In the genomic region with DNA sequence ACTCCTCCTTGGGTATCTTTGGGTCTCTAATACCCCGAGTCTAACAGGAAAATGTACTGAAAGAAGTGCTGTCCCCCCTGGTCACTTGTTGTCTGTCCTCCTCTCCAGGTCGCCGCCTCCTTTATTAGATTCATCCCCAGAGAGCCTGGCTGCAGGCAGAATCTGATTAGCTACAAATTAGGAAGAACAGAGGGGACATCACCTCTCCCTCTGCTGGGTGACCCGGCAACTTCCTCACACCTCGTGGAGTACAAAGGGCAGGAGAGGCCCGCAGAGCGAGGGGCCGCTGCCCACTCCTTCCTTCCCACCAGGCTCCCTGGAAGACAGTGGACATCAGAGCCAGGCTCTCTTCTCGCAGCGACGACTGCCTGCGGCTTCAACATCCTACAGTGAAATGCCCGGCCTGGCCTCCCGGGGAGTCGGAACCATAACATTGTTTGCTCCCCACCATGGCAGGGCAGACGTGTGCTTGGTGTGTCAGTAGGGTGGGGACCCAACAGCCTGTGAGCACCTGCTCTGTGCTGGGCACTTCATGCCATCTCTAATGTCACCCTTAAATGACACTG, we compare ENCODE assay signal across 17 cellular contexts. TPM values are rescaled to one million over a fixed set of nuclear protein-coding genes. Genes with fewer than 3 reads are reported as not detected.
DNase-seq lines count a peak whose midpoint lies in the region; ATAC-seq and TF ChIP-seq lines count a peak whose summit lies in the region.
"Had no signal": no experiment of that assay in that cellular context is flagged by ENCODE, and none has a peak within 500 bp of the region (broad histone marks: within the 10 kb centered on the region; RNA-seq: fewer than 3 reads in every experiment).

No MANE protein-coding gene starts in this region.

- peaks cover 2% of the 10 kb centered on the region for H3K36me3 Mint-ChIP-seq in activated CD8-positive, alpha-beta memory T cell treated with anti-CD3 and anti-CD28 coated beads, Interleukin-2, amount 10 ng/mL, durations not matched to agents 7 days and 5 days
- H3K36me3 Mint-ChIP-seq in stimulated activated memory B cell treated with anti-CD40 and anti-IgM and Interleukin-4, amounts not matched to agents 10 μg/mL and 1 μg/mL and 100 μg/mL, for 72 hours, result no peaks in the 10 kb centered on the region

- no peak for TF ChIP-seq POLR2A in esophagus muscularis mucosa (IDR thresholded peaks at IDR 0.05; ENCODE audit: low read depth)

- DNase-seq in activated CD8-positive, alpha-beta memory T cell treated with anti-CD3 and anti-CD28 coated beads, Interleukin-2, amount 10 ng/mL, durations not matched to agents 7 days and 5 days, result no peak
- DNase-seq in activated CD8-positive, alpha-beta memory T cell treated with anti-CD3 and anti-CD28 coated beads, Interleukin-2, amount 50 U/mL, for 4 hours, result no peak
- DNase-seq in esophagus muscularis mucosa (ENCODE audit: extremely low spot score), result no peak
- DNase-seq in mucosa of descending colon, result no peak
- no peak for DNase-seq in mucosa of gallbladder (ENCODE audit: low spot score)
- DNase-seq: DMS 273 treated with DMSO at 0.1 percent for 48 hours; KG1; NCI-H1436 treated with DMSO at 0.1 percent for 48 hours; NCI-H524 treated with DMSO at 0.1 percent for 48 hours; stimulated activated naive CD8-positive, alpha-beta T cell treated with anti-CD3 and anti-CD28 coated beads, Interleukin-15, amount 100 ng/mL, for 72 hours had no signal

- peak overlapping the region; percentile 87 for H3K27ac Mint-ChIP-seq in activated CD8-positive, alpha-beta memory T cell treated with anti-CD3 and anti-CD28 coated beads, Interleukin-2, amount 10 ng/mL, durations not matched to agents 7 days and 5 days
- H3K27ac Mint-ChIP-seq in stimulated activated memory B cell treated with anti-CD40 and anti-IgM and Interleukin-4, amounts not matched to agents 10 μg/mL and 1 μg/mL and 100 μg/mL, for 72 hours, result peak overlapping the region; percentile 20
- H3K27ac Mint-ChIP-seq: GM23338 had no signal

- TF ChIP-seq CTCF in esophagus muscularis mucosa (IDR thresholded peaks at IDR 0.05), result no peak
- no peak for TF ChIP-seq CTCF in mucosa of descending colon (IDR thresholded peaks at IDR 0.05)

- CTCF ChIA-PET in activated CD8-positive, alpha-beta memory T cell treated with anti-CD3 and anti-CD28 coated beads, Interleukin-2, amount 10 ng/mL, durations not matched to agents 7 days and 5 days (lab: Charles Lee), result interaction anchor here (1.0 to 11.4 kb wide), 7 partner anchors 10 to 182 kb away, joined by 3 to 185 read pairs (median 5); partner anchors contain the start of genes ACE and MAP3K3

- peaks cover 0 to 4% (median 0%) of the 10 kb centered on the region in 4 donors for H3K36me3 ChIP-seq in esophagus muscularis mucosa
- no peaks in the 10 kb centered on the region for H3K36me3 ChIP-seq in mucosa of descending colon (ENCODE audit: low read depth)

- H3K4me1 Mint-ChIP-seq in activated CD8-positive, alpha-beta memory T cell treated with anti-CD3 and anti-CD28 coated beads, Interleukin-2, amount 10 ng/mL, durations not matched to agents 7 days and 5 days, result peaks cover 33% of the 10 kb centered on the region
- H3K4me1 Mint-ChIP-seq in stimulated activated memory B cell treated with anti-CD40 and anti-IgM and Interleukin-4, amounts not matched to agents 10 μg/mL and 1 μg/mL and 100 μg/mL, for 72 hours, result peaks cover 30% of the 10 kb centered on the region

- no peak for ATAC-seq in activated CD8-positive, alpha-beta memory T cell treated with anti-CD3 and anti-CD28 coated beads, Interleukin-2, amount 10 ng/mL, durations not matched to agents 7 days and 5 days
- ATAC-seq in SK-N-SH treated with all-trans-retinoic acid at 6 μM for 48 hours, result no peak
- ATAC-seq in stimulated activated memory B cell treated with anti-CD40 and anti-IgM and Interleukin-4, amounts not matched to agents 10 μg/mL and 1 μg/mL and 100 μg/mL, for 72 hours, result no peak
- no peak for ATAC-seq in mucosa of descending colon
- ATAC-seq in HG02840 (IDR thresholded peaks at IDR 0.05; ENCODE audit: low FRiP score, unreplicated experiment), result no peak
- ATAC-seq: left lobe of liver; stimulated activated naive CD8-positive, alpha-beta T cell treated with anti-CD3 and anti-CD28 coated beads, Interleukin-15, amount 100 ng/mL, for 72 hours had no signal

- H3K27me3 ChIP-seq in esophagus muscularis mucosa, result peaks cover 0 to 9% (median 0%) of the 10 kb centered on the region in 4 donors
- H3K27me3 ChIP-seq: hepatocyte had no signal

- H3K4me3 ChIP-seq in esophagus muscularis mucosa (no peak overlapping the region), mucosa of descending colon (no peak overlapping the region)
- H3K4me3 ChIP-seq: GM23338, hepatocyte had no signal

- WGBS in esophagus muscularis mucosa, result 66% methylated on average over 9 of the region's 16 CpGs

- H3K4me1 ChIP-seq in esophagus muscularis mucosa (peaks cover 23 to 58% (median 53%) of the 10 kb centered on the region in 4 donors), mucosa of descending colon (ENCODE audit: low read depth) (peaks cover 11% of the 10 kb centered on the region)

- peaks cover 3% of the 10 kb centered on the region for H3K27me3 Mint-ChIP-seq in activated CD8-positive, alpha-beta memory T cell treated with anti-CD3 and anti-CD28 coated beads, Interleukin-2, amount 10 ng/mL, durations not matched to agents 7 days and 5 days
- H3K27me3 Mint-ChIP-seq in stimulated activated memory B cell treated with anti-CD40 and anti-IgM and Interleukin-4, amounts not matched to agents 10 μg/mL and 1 μg/mL and 100 μg/mL, for 72 hours, result no peaks in the 10 kb centered on the region
- H3K27me3 Mint-ChIP-seq: stimulated activated naive CD8-positive, alpha-beta T cell treated with anti-CD3 and anti-CD28 coated beads, Interleukin-15, amount 100 ng/mL, for 72 hours had no signal

- H3K9me3 Mint-ChIP-seq in activated CD8-positive, alpha-beta memory T cell treated with anti-CD3 and anti-CD28 coated beads, Interleukin-2, amount 10 ng/mL, durations not matched to agents 7 days and 5 days (ENCODE audit: low read depth), result no peaks in the 10 kb centered on the region
- no peaks in the 10 kb centered on the region for H3K9me3 Mint-ChIP-seq in stimulated activated memory B cell treated with anti-CD40 and anti-IgM and Interleukin-4, amounts not matched to agents 10 μg/mL and 1 μg/mL and 100 μg/mL, for 72 hours
- H3K9me3 Mint-ChIP-seq: GM23338; stimulated activated naive CD8-positive, alpha-beta T cell treated with anti-CD3 and anti-CD28 coated beads, Interleukin-15, amount 100 ng/mL, for 72 hours had no signal

- intact Hi-C loops in esophagus muscularis mucosa (cut with DNase I), result no loop called here
- intact Hi-C loops in mucosa of descending colon (cut with DNase I, micrococcal nuclease), result no loop called here

- H3K9me3 ChIP-seq in esophagus muscularis mucosa, result no peaks in the 10 kb centered on the region
- no peaks in the 10 kb centered on the region for H3K9me3 ChIP-seq in mucosa of descending colon

- H3K27ac ChIP-seq in esophagus muscularis mucosa (replicated peaks in 1 of 4), result peak overlapping the region in 3 of 4 donors; percentile 23 to 48 (median 31)
- H3K27ac ChIP-seq: epithelial cell of prostate, hepatocyte had no signal

- H3K4me3 Mint-ChIP-seq in activated CD8-positive, alpha-beta memory T cell treated with anti-CD3 and anti-CD28 coated beads, Interleukin-2, amount 10 ng/mL, durations not matched to agents 7 days and 5 days, result no peak overlapping the region
- no peak overlapping the region for H3K4me3 Mint-ChIP-seq in stimulated activated memory B cell treated with anti-CD40 and anti-IgM and Interleukin-4, amounts not matched to agents 10 μg/mL and 1 μg/mL and 100 μg/mL, for 72 hours
- H3K4me3 Mint-ChIP-seq: GM23338 had no signal

- TF ChIP-seq EP300 in esophagus muscularis mucosa (IDR thresholded peaks at IDR 0.05), result no peak

TF ChIP-seq in SK-N-SH treated with all-trans-retinoic acid at 6 μM for 48 hours, 23 proteins besides CTCF, POLR2A, EP300 and RAD21 (continues in another document):
- no peak for TF ChIP-seq BACH2 (CRISPR knock-in tag; IDR thresholded peaks at IDR 0.05; ENCODE audit: borderline replicate concordance)
- TF ChIP-seq SNAI2 (CRISPR knock-in tag; IDR thresholded peaks at IDR 0.05), result no peak
- no peak for TF ChIP-seq ISL1 (CRISPR knock-in tag; IDR thresholded peaks at IDR 0.05)
- TF ChIP-seq PPARA (CRISPR knock-in tag; IDR thresholded peaks at IDR 0.05; ENCODE audit: borderline replicate concordance), result no peak
- TF ChIP-seq RARB (CRISPR knock-in tag; IDR thresholded peaks at IDR 0.05), result no peak
- TF ChIP-seq CSDC2 (CRISPR knock-in tag; IDR thresholded peaks at IDR 0.05), result no peak
- 0 out of 2 replicates have a peak, but pooled peaks have one; percentile 7 for TF ChIP-seq ZNF70 (CRISPR knock-in tag; IDR thresholded peaks at IDR 0.05)
- TF ChIP-seq TCF4 (CRISPR knock-in tag; IDR thresholded peaks at IDR 0.05; ENCODE audit: borderline replicate concordance), result peak; percentile 19; the same call in 1 of the 2 replicates
- TF ChIP-seq ZNF565 (CRISPR knock-in tag; conservative IDR thresholded peaks at IDR 0.05; ENCODE audit: low read depth), result no peak
- TF ChIP-seq ZFP3 (CRISPR knock-in tag; IDR thresholded peaks at IDR 0.05), result no peak

RNA-seq across cellular contexts. Expression of gene CYB561, which starts 5.3 kb away (rescaled TPM):
- 10 to 100 TPM in 1 of 2 experiments, 1 to 10 TPM in 1; 2.2 to 13.6 TPM for total RNA-seq in activated CD8-positive, alpha-beta memory T cell treated with anti-CD3 and anti-CD28 coated beads, Interleukin-2, amount 10 ng/mL, durations not matched to agents 7 days and 5 days
- total RNA-seq in esophagus muscularis mucosa, result 10 to 100 TPM in 3 of 4 donors, 1 to 10 TPM in 1; 8.8 to 17.0 (median 13.2) TPM
- total RNA-seq in mucosa of descending colon, result 10 to 100 TPM; 38.1 to 54.9 (median 51.3) TPM
- total RNA-seq in mucosa of gallbladder, result 74.3 TPM

RNA-seq across cellular contexts. Expression of gene ACE, which starts 36.0 kb away (rescaled TPM):
- 1 to 10 TPM in 1 of 2 experiments, under 1 TPM in 1; 0.33 to 2.2 TPM for total RNA-seq in activated CD8-positive, alpha-beta memory T cell treated with anti-CD3 and anti-CD28 coated beads, Interleukin-2, amount 10 ng/mL, durations not matched to agents 7 days and 5 days
- total RNA-seq in esophagus muscularis mucosa (1 to 10 TPM; 2.5 to 9.6 (median 4.9) TPM), mucosa of descending colon (10 to 100 TPM; 16.0 to 24.6 (median 23.0) TPM), mucosa of gallbladder (22.8 TPM)
